In the genomic region with DNA sequence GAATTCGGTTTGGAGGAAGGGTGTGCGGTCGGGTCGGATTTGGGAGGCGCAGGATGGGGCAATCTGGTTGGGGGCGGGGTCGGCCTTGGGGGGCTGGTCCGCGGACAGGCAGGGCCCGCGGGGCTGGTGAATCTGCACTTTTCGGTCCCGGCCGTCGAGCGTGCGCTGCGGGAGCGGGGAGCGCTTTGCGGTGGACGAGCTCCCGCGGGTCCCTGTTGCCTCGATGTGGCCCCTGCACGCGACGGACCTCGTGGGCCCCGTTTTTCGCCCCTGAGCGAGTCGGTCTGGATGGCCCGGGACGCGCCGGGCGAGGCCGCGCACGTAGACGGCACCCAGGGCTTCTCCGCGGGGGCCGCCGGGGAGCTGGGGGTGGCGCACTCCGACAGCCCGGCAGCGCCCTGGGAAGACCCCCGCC, we compare ENCODE assay signal across 9 cellular contexts. TPM values are rescaled to one million over a fixed set of nuclear protein-coding genes. Genes with fewer than 3 reads are reported as not detected.
DNase-seq lines count a peak whose midpoint lies in the region; ATAC-seq, FAIRE-seq and TF ChIP-seq lines count a peak whose summit lies in the region.
"Had no signal": no experiment of that assay in that cellular context is flagged by ENCODE, and none has a peak within 500 bp of the region (broad histone marks: within the 10 kb centered on the region; RNA-seq: fewer than 3 reads in every experiment).

No MANE protein-coding gene starts in this region.

- no peaks in the 10 kb centered on the region for H3K27me3 ChIP-seq in muscle layer of colon (ENCODE audit: control insufficient read depth in 1 of 2, insufficient read depth in 2 of 2, low read length in 2 of 2)

- H3K27me3 Mint-ChIP-seq in T-cell: no peaks in the 10 kb centered on the region
- H3K27me3 Mint-ChIP-seq in effector memory CD8-positive, alpha-beta T cell: no peaks in the 10 kb centered on the region

- H3K4me3 ChIP-seq in GM08714 (ENCODE audit: low read length): peak overlapping the region; percentile 87
- peak overlapping the region; percentile 79 to 92 for H3K4me3 ChIP-seq in muscle layer of colon (ENCODE audit: low read depth in 1 of 2, low read length in 2 of 2)

- peaks cover 13% of the 10 kb centered on the region for H3K36me3 Mint-ChIP-seq in T-cell
- peaks cover 67% of the 10 kb centered on the region for H3K36me3 Mint-ChIP-seq in effector memory CD8-positive, alpha-beta T cell (ENCODE audit: insufficient read depth)

- peak in 3 of 34 experiments; percentile 29 to 41 (median 34) for DNase-seq in T-cell
- DNase-seq in effector memory CD8-positive, alpha-beta T cell: no peak
- DNase-seq in H54 (ENCODE audit: insufficient read length, low spot score): no peak

- FAIRE-seq in H54 (lab: Jason Lieb, UNC): no peak

- POLR2A ChIA-PET in T-cell (lab: Charles Lee): interaction anchor here in 1 of 2 donors (0.6 kb wide), 1 partner anchor 119 kb away, joined by 3 read pairs; a partner anchor contains a TSS

- H3K4me1 ChIP-seq in muscle layer of colon (ENCODE audit: insufficient read depth, low read length): peaks cover 40% of the 10 kb centered on the region

- CTCF ChIA-PET in T-cell (lab: Charles Lee): no interaction called here

- H3K36me3 ChIP-seq in muscle layer of colon (ENCODE audit: insufficient read depth, low read length): peaks cover 17% of the 10 kb centered on the region

- no peaks in the 10 kb centered on the region for H3K9me3 ChIP-seq in muscle layer of colon (ENCODE audit: low read length)

- H3K9ac ChIP-seq in muscle layer of colon (ENCODE audit: low read length): peak overlapping the region; percentile 89

- TF ChIP-seq POLR2A in H54 (IDR thresholded peaks at IDR 0.05; ENCODE audit: low read depth, low read length): no peak

- peak overlapping the region; percentile 98 for H3K27ac ChIP-seq in muscle layer of colon (ENCODE audit: low read depth, low read length)

- H3K4me1 Mint-ChIP-seq in T-cell: peaks cover 45 to 48% (median 48%) of the 10 kb centered on the region in 3 donors
- H3K4me1 Mint-ChIP-seq in effector memory CD8-positive, alpha-beta T cell (ENCODE audit: low read depth in 2 of 2): peaks cover 27% of the 10 kb centered on the region in 2 donors

- H3K27ac Mint-ChIP-seq in T-cell: peak overlapping the region; percentile 88 to 91
- peak overlapping the region; percentile 95 to 99 for H3K27ac Mint-ChIP-seq in effector memory CD8-positive, alpha-beta T cell

- no peaks in the 10 kb centered on the region for H3K9me3 Mint-ChIP-seq in T-cell
- no peaks in the 10 kb centered on the region for H3K9me3 Mint-ChIP-seq in effector memory CD8-positive, alpha-beta T cell

- ATAC-seq in T-cell (replicated peaks in 1 of 4) (no peak), GM21786 (IDR thresholded peaks at IDR 0.05; ENCODE audit: unreplicated experiment) (no peak), HG03139 (IDR thresholded peaks at IDR 0.05; ENCODE audit: unreplicated experiment) (no peak), GM18517 (IDR thresholded peaks at IDR 0.05; ENCODE audit: unreplicated experiment) (no peak)
- no peak for ATAC-seq in effector memory CD8-positive, alpha-beta T cell (replicated peaks)

- H3K4me3 Mint-ChIP-seq in T-cell: peak overlapping the region; percentile 90 to 91 (median 90)
- H3K4me3 Mint-ChIP-seq in effector memory CD8-positive, alpha-beta T cell: peak overlapping the region; percentile 95

RNA-seq across cellular contexts. Expression of a gene that starts 11.8 kb away (rescaled TPM):
- under 1 TPM in 3 of 5 donors, not detected in 2; 0.22 to 0.49 (median 0.30) TPM for total RNA-seq in T-cell
- total RNA-seq: M059J had no signal

RNA-seq across cellular contexts. Expression of a gene that starts 13.9 kb away (rescaled TPM):
- 1 to 10 TPM in 2 of 5 donors, under 1 TPM in 2, not detected in 1; 0.42 to 1.5 (median 1.0) TPM for total RNA-seq in T-cell
- total RNA-seq: M059J had no signal

RNA-seq across cellular contexts. Expression of a gene that starts 21.0 kb away (rescaled TPM):
- total RNA-seq in T-cell: 10 to 100 TPM in 2 of 5 donors, 1 to 10 TPM in 3; 2.1 to 13.5 (median 5.3) TPM

RNA-seq across cellular contexts. Expression of a gene that starts 33.5 kb away (rescaled TPM):
- total RNA-seq in T-cell: 100 to 1,000 TPM; 130 to 172 (median 161) TPM

RNA-seq across cellular contexts. Expression of a gene that starts 34.0 kb away (rescaled TPM):
- total RNA-seq in T-cell: 10 to 100 TPM; 38.3 to 87.0 (median 80.4) TPM
